In genomic region chr14:71579331-71579730, GRCh38 we compare ENCODE assay signal across 21 cellular contexts.
A peak's percentile ranks its signal among the peaks of the same experiment; 100 is the strongest.
DNase-seq lines count a peak whose midpoint lies in the region; ATAC-seq, FAIRE-seq and TF ChIP-seq lines count a peak whose summit lies in the region.
"Had no signal": no experiment of that assay in that cellular context is flagged by ENCODE, and none has a peak within 500 bp of the region (broad histone marks: within the 10 kb centered on the region; RNA-seq: fewer than 3 reads in every experiment).

No MANE protein-coding gene starts in this region.

- in situ Hi-C loops in GM12878 (cut with MboI), result no loop called here

- H2BK5ac ChIP-seq in H9 (ENCODE audit: insufficient read length, low read length), result no peak overlapping the region

- BruUV-seq in Caco-2 (replicated peaks; lab: Mats Ljungman, UMichigan) (no TSS peak), GM12878 (replicated peaks; lab: Mats Ljungman, UMichigan) (no TSS peak)

- H3K4me3 Mint-ChIP-seq in Caco-2 (ENCODE audit: unreplicated experiment) (no peak overlapping the region), H9 (no peak overlapping the region), neural crest cell (no peak overlapping the region), T-cell (no peak overlapping the region)
- H3K4me3 Mint-ChIP-seq: B cell; IgD-negative memory B cell; T-helper 1 cell treated with Interleukin-12 subunit alpha and Interleukin-12 subunit beta and Interleukin-4 antibody, amounts not matched to agents 30 μg/mL and 1 μg/mL, for 36 hours had no signal

- H4K5ac ChIP-seq in H9 (ENCODE audit: insufficient read length, low read depth, low read length), result no peak overlapping the region

- no peak for FAIRE-seq in GM12878 (lab: Jason Lieb, UNC)
- FAIRE-seq: A204.1 had no signal

- H4K20me1 ChIP-seq in H9 (ENCODE audit: control insufficient read depth, insufficient read depth, insufficient read length) (no peaks in the 10 kb centered on the region), GM12878 (ENCODE audit: control insufficient read depth, insufficient read depth) (no peaks in the 10 kb centered on the region)

- H2BK120ac ChIP-seq in H9 (ENCODE audit: low read depth, low read length, poor library complexity, severe bottlenecking), result no peak overlapping the region

- H3K79me2 ChIP-seq in H9 (ENCODE audit: insufficient read depth, low read length) (no peaks in the 10 kb centered on the region), GM12878 (ENCODE audit: control insufficient read depth, insufficient read depth, low read length) (peaks cover 7% of the 10 kb centered on the region)

- no peaks in the 10 kb centered on the region for H3K27me3 Mint-ChIP-seq in Caco-2 (ENCODE audit: insufficient read depth, unreplicated experiment)
- H3K27me3 Mint-ChIP-seq in H9 (ENCODE audit: low read depth), result no peaks in the 10 kb centered on the region
- no peaks in the 10 kb centered on the region for H3K27me3 Mint-ChIP-seq in neural crest cell (ENCODE audit: low read depth)
- no peaks in the 10 kb centered on the region for H3K27me3 Mint-ChIP-seq in T-cell
- H3K27me3 Mint-ChIP-seq: B cell, IgD-negative memory B cell had no signal

- no peak overlapping the region for H3K9ac ChIP-seq in H9 (ENCODE audit: extremely low read depth, insufficient read length, low read length)
- no peak overlapping the region for H3K9ac ChIP-seq in GM12878 (ENCODE audit: control insufficient read depth, insufficient read depth, low read length)

- H3T11ph ChIP-seq in H9 (ENCODE audit: low read length), result no peak overlapping the region

- DNase-seq in Caco-2 (no peak), H9 (no peak), GM12878 (ENCODE audit: low read depth, low spot score) (no peak), neural crest cell (ENCODE audit: low read depth, low spot score) (no peak), NCI-H146 (lab: John Stamatoyannopoulos, UW) (no peak), T-cell (no peak)
- DNase-seq: GOT3, MG63, NCI-H1048, NCI-H1417 treated with DMSO at 0.1 percent for 48 hours, NCI-H187 treated with DMSO at 0.1 percent for 48 hours, NCI-H2107, NCI-H446 treated with DMSO at 0.1 percent for 48 hours, NCI-H69 had no signal

- CTCF ChIA-PET in Caco-2 (lab: Charles Lee), result no interaction called here
- CTCF ChIA-PET in GM12878 (lab: Yijun Ruan, JAX), result interaction anchor here (0.9 to 2.0 kb wide), 2 partner anchors 13 to 34 kb away, joined by 3 to 10 read pairs; no protein-coding TSS in a partner anchor
- CTCF ChIA-PET in T-cell (lab: Charles Lee), result no interaction called here

- H2AK5ac ChIP-seq in H9 (ENCODE audit: insufficient read length, low read length), result no peak overlapping the region

- H3K4me3 ChIP-seq in Caco-2 (ENCODE audit: low read depth, low read length) (no peak overlapping the region), GM12878 (no peak overlapping the region)
- H3K4me3 ChIP-seq: MG63 had no signal

- no peak overlapping the region for H3K14ac ChIP-seq in H9 (ENCODE audit: insufficient read depth, low read length)

- no peak overlapping the region for H3K18ac ChIP-seq in H9 (ENCODE audit: insufficient read length, low read depth, low read length)

- no peak for TF ChIP-seq POLR2A in GM12878 (IDR thresholded peaks at IDR 0.05; ENCODE audit: low read depth, low read length)

- H2AFZ ChIP-seq in H9 (ENCODE audit: low read length) (no peak overlapping the region), GM12878 (ENCODE audit: control insufficient read depth, low read depth, low read length) (no peak overlapping the region)

- intact Hi-C loops in Caco-2 (cut with micrococcal nuclease; ENCODE audit: unreplicated experiment) (no loop called here), GM12878 (cut with micrococcal nuclease; ENCODE audit: unreplicated experiment) (no loop called here)

- H4K8ac ChIP-seq in H9 (replicated peaks; ENCODE audit: insufficient read length, low read depth, low read length), result no peak overlapping the region

- H3K27me3 ChIP-seq in Caco-2 (replicated peaks; ENCODE audit: control insufficient read depth, insufficient read depth, low read length), result no peaks in the 10 kb centered on the region
- H3K27me3 ChIP-seq in H9 (ENCODE audit: insufficient read depth, low read length), result no peaks in the 10 kb centered on the region
- H3K27me3 ChIP-seq in GM12878 (replicated peaks in 1 of 2; ENCODE audit: control insufficient read depth in 2 of 2, insufficient read depth in 2 of 2, low read length in 1 of 2), result no peaks in the 10 kb centered on the region
- H3K27me3 ChIP-seq: MG63 had no signal

- H3K79me1 ChIP-seq in H9 (ENCODE audit: insufficient read depth, low read depth, low read length, poor library complexity, severe bottlenecking), result no peaks in the 10 kb centered on the region

- no peak for TF ChIP-seq RAD21 in GM12878 (IDR thresholded peaks at IDR 0.05; ENCODE audit: insufficient read depth, low read depth, low read length)

- H3K4me1 Mint-ChIP-seq in Caco-2 (ENCODE audit: low read depth, unreplicated experiment) (peaks cover 30% of the 10 kb centered on the region), H9 (peaks cover 24 to 32% of the 10 kb centered on the region in 2 experiments), neural crest cell (peaks cover 46% of the 10 kb centered on the region), T-cell (peaks cover 15 to 46% (median 21%) of the 10 kb centered on the region in 3 donors)

- H3K4me2 ChIP-seq in H9 (ENCODE audit: insufficient read depth, insufficient read length, low read length) (no peak overlapping the region), GM12878 (ENCODE audit: control insufficient read depth, insufficient read depth) (no peak overlapping the region)

- RAD21 ChIA-PET in GM12878 (lab: Charles Lee; ENCODE audit: unreplicated experiment), result no interaction called here

- no peak overlapping the region for H2BK15ac ChIP-seq in H9 (ENCODE audit: low read depth, low read length)

- H3K27ac ChIP-seq in H9 (ENCODE audit: insufficient read length, low read depth, low read length) (no peak overlapping the region), GM12878 (ENCODE audit: control insufficient read depth, insufficient read depth) (no peak overlapping the region)

- SMC1A ChIA-PET in GM12878 (lab: Charles Lee; ENCODE audit: uncharacterized antibody, unreplicated experiment), result interaction anchor here (1.4 to 1.6 kb wide), 4 partner anchors 9 to 23 kb away, joined by 3 to 7 read pairs (median 3); no protein-coding TSS in a partner anchor

- no peaks in the 10 kb centered on the region for H3K36me3 ChIP-seq in Caco-2 (ENCODE audit: control insufficient read depth, insufficient read depth, low read length)
- H3K36me3 ChIP-seq in GM12878 (ENCODE audit: control insufficient read depth in 2 of 2, insufficient read depth in 2 of 2, low read length in 1 of 2), result no peaks in the 10 kb centered on the region; a peak in 2 of 4 replicates
- H3K36me3 ChIP-seq: MG63 had no signal

- no peak for TF ChIP-seq EP300 in GM12878 (IDR thresholded peaks at IDR 0.05; ENCODE audit: borderline replicate concordance in 1 of 2, control insufficient read depth in 1 of 2, low read depth in 2 of 2, low read length in 2 of 2)

- POLR2A ChIA-PET in Caco-2 (lab: Charles Lee) (no interaction called here), GM12878 (lab: Charles Lee) (interaction anchor here (0.6 to 0.7 kb wide), 2 partner anchors 11 to 28 kb away, joined by 3 to 4 read pairs; no protein-coding TSS in a partner anchor), T-cell (lab: Charles Lee) (no interaction called here)

- H3K56ac ChIP-seq in H9 (ENCODE audit: insufficient read length, low read depth, low read length), result no peak overlapping the region

- no peak overlapping the region for H3K23ac ChIP-seq in H9 (ENCODE audit: insufficient read length, low read depth, low read length)

- TF ChIP-seq CTCF in Caco-2 (IDR thresholded peaks at IDR 0.05; ENCODE audit: insufficient read depth in 1 of 2, low read depth in 1 of 2, low read length in 1 of 2, severe bottlenecking in 1 of 2, unreplicated experiment in 1 of 2), result no peak
- no peak for TF ChIP-seq CTCF in H9 (conservative IDR thresholded peaks at IDR 0.05)
- no peak for TF ChIP-seq CTCF in GM12878 (IDR thresholded peaks at IDR 0.05 in 2 of 3, conservative IDR thresholded peaks at IDR 0.05 in 1 of 3; ENCODE audit: control insufficient read depth in 2 of 3, extremely low read depth in 1 of 3, insufficient read depth in 1 of 3, low read depth in 3 of 3, low read length in 3 of 3)
- no peak for TF ChIP-seq CTCF in neural crest cell (conservative IDR thresholded peaks at IDR 0.05)

- no peaks in the 10 kb centered on the region for H3K9me3 Mint-ChIP-seq in Caco-2 (ENCODE audit: unreplicated experiment)
- no peaks in the 10 kb centered on the region for H3K9me3 Mint-ChIP-seq in H9
- no peaks in the 10 kb centered on the region for H3K9me3 Mint-ChIP-seq in neural crest cell
- no peaks in the 10 kb centered on the region for H3K9me3 Mint-ChIP-seq in T-cell
- H3K9me3 Mint-ChIP-seq: IgD-negative memory B cell; T-helper 1 cell treated with Interleukin-12 subunit alpha and Interleukin-12 subunit beta and Interleukin-4 antibody, amounts not matched to agents 30 μg/mL and 1 μg/mL, for 36 hours had no signal

- no CpG with 5 or more reads among the region's 3 CpGs for WGBS in H9 (ENCODE audit: extremely low coverage, insufficient read length, low lambda C conversion rate)
- WGBS in GM12878 (ENCODE audit: insufficient coverage, insufficient replicate concordance, low lambda C conversion rate, missing lambda C conversion rate), result 65% methylated on average over 3 of the region's 3 CpGs

- H3K9me3 ChIP-seq in Caco-2 (no peaks in the 10 kb centered on the region), H9 (ENCODE audit: control insufficient read depth, low read depth, low read length) (no peaks in the 10 kb centered on the region), GM12878 (replicated peaks; ENCODE audit: control insufficient read depth, insufficient read depth, low read length) (no peaks in the 10 kb centered on the region)
- H3K9me3 ChIP-seq: MG63 had no signal

- H2BK12ac ChIP-seq in H9 (ENCODE audit: insufficient read length, low read depth, low read length), result no peak overlapping the region

- H3K23me2 ChIP-seq in H9 (ENCODE audit: insufficient read length, low read depth, low read length, poor library complexity, severe bottlenecking), result no peaks in the 10 kb centered on the region

- no peak overlapping the region for H4K91ac ChIP-seq in H9 (ENCODE audit: insufficient read length, low read depth, low read length)

- H3K36me3 Mint-ChIP-seq in Caco-2 (ENCODE audit: insufficient read depth, unreplicated experiment) (peaks cover 12% of the 10 kb centered on the region), H9 (ENCODE audit: insufficient read depth in 1 of 3, low read depth in 3 of 3) (no peaks in the 10 kb centered on the region), neural crest cell (ENCODE audit: low read depth) (no peaks in the 10 kb centered on the region), T-cell (peaks cover 13% of the 10 kb centered on the region)

- H3K27ac Mint-ChIP-seq in Caco-2 (ENCODE audit: unreplicated experiment) (peak overlapping the region; percentile 44), H9 (peak overlapping the region in 2 of 3 experiments; percentile 15 to 20; a peak in 1 of 7 replicates), neural crest cell (ENCODE audit: unreplicated experiment) (peak overlapping the region; percentile 40), T-cell (no peak overlapping the region)
- H3K27ac Mint-ChIP-seq: B cell; IgD-negative memory B cell; T-helper 1 cell treated with Interleukin-12 subunit alpha and Interleukin-12 subunit beta and Interleukin-4 antibody, amounts not matched to agents 30 μg/mL and 1 μg/mL, for 36 hours had no signal

- ATAC-seq in GM12878 (0 out of 3 replicates have a peak, but pooled peaks have one; percentile 41), T-cell (replicated peaks in 1 of 4) (no peak), GM18498 (IDR thresholded peaks at IDR 0.05; ENCODE audit: unreplicated experiment) (no peak)
- ATAC-seq: HCT116, Panc1 had no signal

- H3K4me1 ChIP-seq in Caco-2, result peaks cover 15% of the 10 kb centered on the region
- H3K4me1 ChIP-seq in H9 (ENCODE audit: insufficient read depth, low read length), result peaks cover 6% of the 10 kb centered on the region
- H3K4me1 ChIP-seq in GM12878 (ENCODE audit: control insufficient read depth, insufficient read depth, low read length), result peaks cover 4% of the 10 kb centered on the region; the same call in 1 of the 2 replicates

- H3K4ac ChIP-seq in H9 (ENCODE audit: low read depth, low read length), result no peak overlapping the region

- no peak overlapping the region for H2BK20ac ChIP-seq in H9 (ENCODE audit: low read depth, low read length, poor library complexity, severe bottlenecking)

Comparison
In these comparisons a context has a peak if more than half of its experiments do, and no peak if none do; other contexts are left out.
1. H3K27ac Mint-ChIP-seq: peak in Caco-2 (single experiment), H9 (2 of 3) and neural crest cell (single experiment); none in T-cell (0 of 2).